9 cellular contexts compared by ENCODE assay signal in genomic region chr10:8844141-8844540, GRCh38.
"Had no signal": no experiment of that assay in that cellular context is flagged by ENCODE, and none has a peak within 500 bp of the region (broad histone marks: within the 10 kb centered on the region; RNA-seq: fewer than 3 reads in every experiment).

No MANE protein-coding gene starts in this region.

- DNase-seq: GM23248, GOT3, H7, H9, HCEC 1CT, HFFc6 had no signal

- H3K4me2 ChIP-seq: GM23338 had no signal

- ATAC-seq: GM23338, HCT116 had no signal

- H3K27ac Mint-ChIP-seq: GM23338, H9, HFFc6 had no signal

- H3K4me3 ChIP-seq: GM23248, GM23338, HAP-1 had no signal

- H3K4me3 Mint-ChIP-seq: GM23338, H9, HFFc6 had no signal

- H3K9me3 ChIP-seq: HAP-1 had no signal

- H3K9ac ChIP-seq: GM23248 had no signal

- H3K36me3 ChIP-seq: HAP-1 had no signal

- H3K27ac ChIP-seq: GM23248 had no signal

- H2AFZ ChIP-seq: GM23248, GM23338 had no signal

- H3K4me1 ChIP-seq: HAP-1 had no signal
